Comparison of ENCODE assay signal across 8 cellular contexts in genomic region chr12:54984602-54985376, GRCh38.
DNase-seq lines count a peak whose midpoint lies in the region; ATAC-seq lines count a peak whose summit lies in the region.

TSS of gene TESPA1 (minus strand) at chr12:54984762. CDS start at chr12:54974562, 10,200 bp downstream.

- no peaks in the 10 kb centered on the region for H3K9me3 ChIP-seq in duodenal mucosa (ENCODE audit: control insufficient read depth in 1 of 2, low read length in 2 of 2)

- H3K36me3 ChIP-seq in duodenal mucosa (ENCODE audit: control insufficient read depth in 1 of 2, insufficient read depth in 2 of 2, low read length in 2 of 2) = no peaks in the 10 kb centered on the region

- DNase-seq in activated CD4-positive, CD25-positive, alpha-beta regulatory T cell treated with anti-CD3 and anti-CD28 coated beads, Interleukin-2, amount 50 U/mL, for 72 hours = peak; percentile 76
- DNase-seq in stimulated activated CD4-positive, alpha-beta T cell treated with anti-CD3 and anti-CD28 coated beads, Interleukin-2, amount 100 ng/mL, for 48 hours = peak; percentile 70 to 75
- DNase-seq in NCI-H510A treated with DMSO at 0.1 percent for 48 hours (lab: John Stamatoyannopoulos, UW) (no peak), NCI-H1048 (lab: John Stamatoyannopoulos, UW) (no peak), retina (no peak)

- H3K9ac ChIP-seq in duodenal mucosa (ENCODE audit: low read depth in 1 of 2, low read length in 2 of 2) = peak within 1 kb of the TSS in 1 of 2 donors; percentile 30

- H3K27me3 ChIP-seq in duodenal mucosa (ENCODE audit: control insufficient read depth in 1 of 2, insufficient read depth in 2 of 2, low read length in 2 of 2) = no peaks in the 10 kb centered on the region

- ATAC-seq in GM19395 (IDR thresholded peaks at IDR 0.05; ENCODE audit: unreplicated experiment) (peak; percentile 94), HG03442 (IDR thresholded peaks at IDR 0.05; ENCODE audit: unreplicated experiment) (peak; percentile 96)

- H3K27ac ChIP-seq in duodenal mucosa (ENCODE audit: low read depth, low read length) = no peak within 1 kb of the TSS

- no peaks in the 10 kb centered on the region for H3K4me1 ChIP-seq in duodenal mucosa (ENCODE audit: control insufficient read depth in 1 of 2, insufficient read depth in 2 of 2, low read length in 2 of 2)

- H3K4me3 ChIP-seq in duodenal mucosa (ENCODE audit: low read depth in 1 of 2, low read length in 2 of 2) = peak within 1 kb of the TSS; percentile 53 to 57

Comparison
In these comparisons a context has a peak if more than half of its experiments do, and no peak if none do; other contexts are left out.
1. DNase-seq: peak in activated CD4-positive, CD25-positive, alpha-beta regulatory T cell treated with anti-CD3 and anti-CD28 coated beads, Interleukin-2, amount 50 U/mL, for 72 hours (single experiment) and stimulated activated CD4-positive, alpha-beta T cell treated with anti-CD3 and anti-CD28 coated beads, Interleukin-2, amount 100 ng/mL, for 48 hours (2 of 2); none in NCI-H510A treated with DMSO at 0.1 percent for 48 hours (single experiment), NCI-H1048 (single experiment) and retina (single experiment).